1 cellular context compared by ENCODE assay signal in the genomic region with DNA sequence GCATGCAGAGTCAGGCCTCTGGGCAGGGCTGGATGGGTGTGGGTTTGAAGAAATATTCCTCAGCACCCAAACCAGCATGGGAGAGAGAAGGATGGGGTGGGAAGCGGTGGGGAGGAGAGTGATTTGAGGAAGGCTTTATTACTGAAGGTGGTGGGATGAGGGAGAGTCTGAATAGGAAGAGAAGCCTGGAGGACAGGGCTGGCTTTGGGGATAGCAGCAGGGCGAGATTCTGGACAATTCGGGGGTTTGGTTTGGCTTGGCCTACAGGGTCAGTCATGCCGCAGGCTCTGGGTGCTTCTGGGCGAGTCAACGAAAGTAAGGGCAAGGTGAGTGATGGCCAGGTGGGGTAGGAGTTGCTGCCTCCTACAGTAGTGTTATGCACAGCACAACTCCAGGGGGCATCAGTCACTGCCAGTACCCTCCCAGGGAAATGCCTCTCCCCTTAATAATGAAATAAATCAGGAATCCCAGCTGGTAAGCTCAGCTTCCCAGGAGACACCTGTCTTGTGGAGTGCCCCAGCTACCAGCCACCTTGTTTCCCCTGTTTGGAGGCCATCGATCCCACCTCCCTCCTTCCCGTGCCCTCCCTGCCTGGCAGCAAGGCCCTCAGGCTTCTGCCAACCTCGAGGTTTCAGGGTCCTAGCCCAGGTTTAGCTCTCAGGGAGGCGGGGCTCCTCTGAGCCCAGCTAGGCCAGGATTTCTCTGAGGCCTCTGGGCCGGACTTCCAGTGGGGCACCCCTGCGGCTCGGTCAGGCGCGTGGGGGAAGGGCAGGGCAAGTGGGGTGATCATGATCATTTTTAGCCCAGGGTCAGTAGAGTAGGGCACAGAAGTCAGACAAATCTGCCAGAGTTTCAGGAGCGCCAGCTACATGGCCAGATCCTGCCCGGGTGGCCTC.
TF ChIP-seq lines count a peak whose summit lies in the region.

No MANE protein-coding gene starts in this region.

TF ChIP-seq in WTC11, 78 proteins besides CTCF, POLR2A, EP300 and RAD21 (continued from another document):
- TF ChIP-seq, protein P1, sequence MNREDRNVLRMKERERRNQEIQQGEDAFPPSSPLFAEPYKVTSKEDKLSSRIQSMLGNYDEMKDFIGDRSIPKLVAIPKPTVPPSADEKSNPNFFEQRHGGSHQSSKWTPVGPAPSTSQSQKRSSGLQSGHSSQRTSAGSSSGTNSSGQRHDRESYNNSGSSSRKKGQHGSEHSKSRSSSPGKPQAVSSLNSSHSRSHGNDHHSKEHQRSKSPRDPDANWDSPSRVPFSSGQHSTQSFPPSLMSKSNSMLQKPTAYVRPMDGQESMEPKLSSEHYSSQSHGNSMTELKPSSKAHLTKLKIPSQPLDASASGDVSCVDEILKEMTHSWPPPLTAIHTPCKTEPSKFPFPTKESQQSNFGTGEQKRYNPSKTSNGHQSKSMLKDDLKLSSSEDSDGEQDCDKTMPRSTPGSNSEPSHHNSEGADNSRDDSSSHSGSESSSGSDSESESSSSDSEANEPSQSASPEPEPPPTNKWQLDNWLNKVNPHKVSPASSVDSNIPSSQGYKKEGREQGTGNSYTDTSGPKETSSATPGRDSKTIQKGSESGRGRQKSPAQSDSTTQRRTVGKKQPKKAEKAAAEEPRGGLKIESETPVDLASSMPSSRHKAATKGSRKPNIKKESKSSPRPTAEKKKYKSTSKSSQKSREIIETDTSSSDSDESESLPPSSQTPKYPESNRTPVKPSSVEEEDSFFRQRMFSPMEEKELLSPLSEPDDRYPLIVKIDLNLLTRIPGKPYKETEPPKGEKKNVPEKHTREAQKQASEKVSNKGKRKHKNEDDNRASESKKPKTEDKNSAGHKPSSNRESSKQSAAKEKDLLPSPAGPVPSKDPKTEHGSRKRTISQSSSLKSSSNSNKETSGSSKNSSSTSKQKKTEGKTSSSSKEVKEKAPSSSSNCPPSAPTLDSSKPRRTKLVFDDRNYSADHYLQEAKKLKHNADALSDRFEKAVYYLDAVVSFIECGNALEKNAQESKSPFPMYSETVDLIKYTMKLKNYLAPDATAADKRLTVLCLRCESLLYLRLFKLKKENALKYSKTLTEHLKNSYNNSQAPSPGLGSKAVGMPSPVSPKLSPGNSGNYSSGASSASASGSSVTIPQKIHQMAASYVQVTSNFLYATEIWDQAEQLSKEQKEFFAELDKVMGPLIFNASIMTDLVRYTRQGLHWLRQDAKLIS (CRISPR knock-in tag; IDR thresholded peaks at IDR 0.05; ENCODE audit: borderline replicate concordance), result no peak
- no peak for TF ChIP-seq GABPB1 (CRISPR knock-in tag; IDR thresholded peaks at IDR 0.05)
